In the genomic region with DNA sequence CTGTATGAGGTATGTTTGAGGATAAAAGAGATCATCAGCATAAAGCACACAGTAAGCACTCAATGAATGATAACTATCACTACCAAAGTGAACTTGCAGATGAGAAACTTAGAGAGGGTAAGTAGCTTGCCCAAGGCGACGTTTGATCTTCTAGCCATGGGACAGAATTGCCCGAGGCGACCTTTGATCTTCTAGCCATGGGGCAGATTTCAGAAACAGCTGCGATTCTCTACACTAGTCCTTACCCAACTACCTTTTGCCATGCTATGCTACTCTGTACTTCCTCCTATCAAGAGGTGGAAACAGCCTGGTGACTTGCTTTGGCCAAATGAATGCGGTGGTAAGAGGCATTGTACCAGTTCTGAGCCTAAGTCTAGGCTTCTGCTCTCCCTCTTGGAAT, we compare ENCODE assay signal across 34 cellular contexts.
"Had no signal": no experiment of that assay in that cellular context is flagged by ENCODE, and none has a peak within 500 bp of the region (broad histone marks: within the 10 kb centered on the region; RNA-seq: fewer than 3 reads in every experiment).

No MANE protein-coding gene starts in this region.

- ATAC-seq: gastroesophageal sphincter; left cardiac atrium; mucosa of descending colon; sciatic nerve; stimulated activated naive B cell treated with anti-CD40 and anti-IgM and Interleukin-4, amounts not matched to agents 10 μg/mL and 1 μg/mL and 100 μg/mL, for 72 hours had no signal

- H3K36me3 ChIP-seq: gastroesophageal sphincter, suprapubic skin, tibial nerve had no signal

- H3K36me3 Mint-ChIP-seq: activated naive CD8-positive, alpha-beta T cell had no signal

- H3K27ac ChIP-seq: epithelial cell of prostate, hepatocyte, suprapubic skin, tibial nerve, VCaP had no signal

- H3K27me3 ChIP-seq: gastroesophageal sphincter, hepatocyte, suprapubic skin, tibial nerve had no signal

- H3K9me3 ChIP-seq: gastroesophageal sphincter, mucosa of descending colon, suprapubic skin, tibial nerve had no signal

- H3K27me3 Mint-ChIP-seq: activated naive CD8-positive, alpha-beta T cell; memory B cell; progenitor cell of endocrine pancreas; stimulated activated naive B cell treated with anti-CD40 and anti-IgM and Interleukin-4, amounts not matched to agents 10 μg/mL and 1 μg/mL and 100 μg/mL, for 72 hours had no signal

- H3K4me2 ChIP-seq: hepatocyte, smooth muscle cell had no signal

- H2AFZ ChIP-seq: hepatocyte had no signal

- H3K4me1 ChIP-seq: tibial nerve had no signal

- H3K4me3 ChIP-seq: gastroesophageal sphincter, hepatocyte, mucosa of descending colon, smooth muscle cell, suprapubic skin, tibial nerve had no signal

- H3K9me3 Mint-ChIP-seq: memory B cell; nephron; stimulated activated naive B cell treated with anti-CD40 and anti-IgM and Interleukin-4, amounts not matched to agents 10 μg/mL and 1 μg/mL and 100 μg/mL, for 72 hours; T-helper 1 cell treated with Interleukin-12 subunit alpha and Interleukin-12 subunit beta and Interleukin-4 antibody, amounts not matched to agents 30 μg/mL and 1 μg/mL, for 36 hours had no signal

- H3K4me3 Mint-ChIP-seq: activated naive CD8-positive, alpha-beta T cell; memory B cell; nephron; stimulated activated naive B cell treated with anti-CD40 and anti-IgM and Interleukin-4, amounts not matched to agents 10 μg/mL and 1 μg/mL and 100 μg/mL, for 72 hours; T-helper 1 cell treated with Interleukin-12 subunit alpha and Interleukin-12 subunit beta and Interleukin-4 antibody, amounts not matched to agents 30 μg/mL and 1 μg/mL, for 36 hours had no signal

- FAIRE-seq: colon, endometrium, TTC549, urothelium cell line had no signal

- H3K27ac Mint-ChIP-seq: activated naive CD8-positive, alpha-beta T cell; memory B cell; nephron; progenitor cell of endocrine pancreas; stimulated activated naive B cell treated with anti-CD40 and anti-IgM and Interleukin-4, amounts not matched to agents 10 μg/mL and 1 μg/mL and 100 μg/mL, for 72 hours; T-helper 1 cell treated with Interleukin-12 subunit alpha and Interleukin-12 subunit beta and Interleukin-4 antibody, amounts not matched to agents 30 μg/mL and 1 μg/mL, for 36 hours had no signal

- DNase-seq: activated CD4-positive, alpha-beta T cell treated with anti-CD3 and anti-CD28 coated beads for 4 hours; activated CD4-positive, alpha-beta T cell treated with anti-CD3 and anti-CD28 coated beads, Interleukin-2, amount 50 U/mL, for 4 hours; activated effector memory CD4-positive, alpha-beta T cell treated with Interleukin-2 at 50 U/mL for 16 hours; activated naive CD4-positive, alpha-beta T cell treated with Interleukin-2 at 50 U/mL for 16 hours; activated T-cell treated with anti-CD3 and anti-CD28 coated beads for 4 hours; anterior cingulate cortex; dermis blood vessel endothelial cell; effector CD4-positive, alpha-beta T cell; islet precursor cell; left cardiac atrium; mucosa of descending colon; stimulated activated CD4-positive, alpha-beta T cell treated with anti-CD3 and anti-CD28 coated beads, Interleukin-1b, Interleukin-23, amount 100 ng/mL, for 48 hours; stimulated activated CD4-positive, alpha-beta T cell treated with anti-CD3 and anti-CD28 coated beads, Interleukin-4, amount 100 ng/mL, for 4 hours; stimulated activated CD8-positive, alpha-beta memory T cell treated with anti-CD3 and anti-CD28 coated beads, Interleukin-4, amount 100 ng/mL, for 48 hours; stimulated activated naive B cell treated with anti-CD40 and anti-IgM and Interleukin-4, amounts not matched to agents 10 μg/mL and 1 μg/mL and 100 μg/mL, for 72 hours; SW 1271; T-helper 9 cell had no signal

- H3K79me2 ChIP-seq: hepatocyte had no signal

- H3K4me1 Mint-ChIP-seq: memory B cell; stimulated activated naive B cell treated with anti-CD40 and anti-IgM and Interleukin-4, amounts not matched to agents 10 μg/mL and 1 μg/mL and 100 μg/mL, for 72 hours had no signal
